Comparison of ENCODE assay signal across 35 cellular contexts in the genomic region with DNA sequence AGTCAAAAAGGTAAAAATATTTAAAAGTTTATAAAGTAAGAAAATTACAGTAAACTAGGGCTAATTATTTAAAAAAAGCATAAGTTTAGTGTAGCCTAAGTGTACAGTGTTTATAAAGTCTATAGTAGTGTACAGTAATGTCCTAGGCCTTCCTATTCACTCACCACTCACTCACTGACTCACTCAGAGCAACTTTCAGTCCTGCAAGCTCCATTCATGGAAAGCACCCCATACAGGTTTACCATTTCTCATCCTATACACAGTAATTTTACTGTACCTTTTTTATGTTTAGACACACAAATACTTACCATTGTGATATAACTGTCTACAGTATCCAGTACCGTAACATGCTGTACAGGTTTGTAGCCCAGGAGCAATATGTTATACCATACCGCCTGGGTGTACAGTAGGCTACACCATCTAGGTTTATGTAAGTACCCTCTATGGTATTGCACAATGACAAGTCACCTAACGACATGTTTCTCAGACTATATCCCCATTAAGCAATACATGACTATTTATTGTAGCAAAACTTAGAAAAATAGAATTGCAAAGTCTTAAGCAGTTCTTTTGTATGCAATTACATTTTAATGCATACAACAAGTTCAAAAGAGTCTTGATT. TPM values are rescaled to one million over a fixed set of nuclear protein-coding genes. Genes with fewer than 3 reads are reported as not detected.
"Had no signal": no experiment of that assay in that cellular context is flagged by ENCODE, and none has a peak within 500 bp of the region (broad histone marks: within the 10 kb centered on the region; RNA-seq: fewer than 3 reads in every experiment).

No MANE protein-coding gene starts in this region.

- DNase-seq: activated CD4-positive, alpha-beta T cell treated with anti-CD3 and anti-CD28 coated beads, Interleukin-2, amount 50 U/mL, for 1 hour; activated CD4-positive, CD25-positive, alpha-beta regulatory T cell treated with anti-CD3 and anti-CD28 coated beads, Interleukin-2, amount 50 U/mL, for 72 hours; activated CD8-positive, alpha-beta T cell treated with anti-CD3 and anti-CD28 coated beads for 36 hours; activated effector memory CD4-positive, alpha-beta T cell treated with Interleukin-2 at 50 U/mL for 16 hours; activated naive CD4-positive, alpha-beta T cell treated with anti-CD3 and anti-CD28 coated beads for 36 hours; activated naive CD8-positive, alpha-beta T cell treated with anti-CD3 and anti-CD28 coated beads, Interleukin-2, amount 10 ng/mL, durations not matched to agents 7 days and 5 days; activated T-cell treated with anti-CD3 and anti-CD28 coated beads, Interleukin-2, amount 50 U/mL, for 48 hours; brain microvascular endothelial cell; central memory CD4-positive, alpha-beta T cell; foreskin fibroblast; heart left ventricle; hypothalamus; immature natural killer cell; kidney; left colon; naive B cell; nephron progenitor cell; ovary; stimulated activated CD4-positive, alpha-beta T cell treated with anti-CD3 and anti-CD28 coated beads, Interleukin-12 subunit alpha, Interleukin-12 subunit beta, amount 100 ng/mL, for 4 hours; stimulated activated CD4-positive, alpha-beta T cell treated with anti-CD3 and anti-CD28 coated beads, Interleukin-4, amount 100 ng/mL, for 24 hours; stimulated activated naive CD8-positive, alpha-beta T cell treated with anti-CD3 and anti-CD28 coated beads, Interleukin-15, amount 100 ng/mL, for 72 hours; substantia nigra; T-helper 17 cell; T1000; uterus had no signal

- H3K27ac Mint-ChIP-seq: activated CD8-positive, alpha-beta T cell treated with anti-CD3 and anti-CD28 coated beads for 36 hours; activated naive CD4-positive, alpha-beta T cell treated with anti-CD3 and anti-CD28 coated beads for 36 hours; activated naive CD8-positive, alpha-beta T cell treated with anti-CD3 and anti-CD28 coated beads, Interleukin-2, amount 10 ng/mL, durations not matched to agents 7 days and 5 days; mesothelial cell of epicardium; nephron progenitor cell; progenitor cell of endocrine pancreas; stimulated activated memory B cell treated with anti-CD40 and anti-IgM and Interleukin-4, amounts not matched to agents 10 μg/mL and 1 μg/mL and 100 μg/mL, for 72 hours; T-helper 17 cell; type B pancreatic cell had no signal

- ATAC-seq: esophagus mucosa; heart left ventricle; left colon; sciatic nerve; stimulated activated memory B cell treated with anti-CD40 and anti-IgM and Interleukin-4, amounts not matched to agents 10 μg/mL and 1 μg/mL and 100 μg/mL, for 72 hours; T-helper 17 cell had no signal

- H3K9me3 Mint-ChIP-seq: activated CD8-positive, alpha-beta T cell treated with anti-CD3 and anti-CD28 coated beads for 36 hours; activated naive CD4-positive, alpha-beta T cell treated with anti-CD3 and anti-CD28 coated beads for 36 hours; activated naive CD8-positive, alpha-beta T cell treated with anti-CD3 and anti-CD28 coated beads, Interleukin-2, amount 10 ng/mL, durations not matched to agents 7 days and 5 days; immature natural killer cell; stimulated activated memory B cell treated with anti-CD40 and anti-IgM and Interleukin-4, amounts not matched to agents 10 μg/mL and 1 μg/mL and 100 μg/mL, for 72 hours; stimulated activated naive CD8-positive, alpha-beta T cell treated with anti-CD3 and anti-CD28 coated beads, Interleukin-15, amount 100 ng/mL, for 72 hours had no signal

- H3K4me1 Mint-ChIP-seq: stimulated activated memory B cell treated with anti-CD40 and anti-IgM and Interleukin-4, amounts not matched to agents 10 μg/mL and 1 μg/mL and 100 μg/mL, for 72 hours had no signal

- H3K4me3 ChIP-seq: ascending aorta, heart left ventricle, ovary, skin epidermis, uterus had no signal

- H3K4me3 Mint-ChIP-seq: activated CD8-positive, alpha-beta T cell treated with anti-CD3 and anti-CD28 coated beads for 36 hours; activated naive CD4-positive, alpha-beta T cell treated with anti-CD3 and anti-CD28 coated beads for 36 hours; mesothelial cell of epicardium; naive B cell; nephron progenitor cell; stimulated activated memory B cell treated with anti-CD40 and anti-IgM and Interleukin-4, amounts not matched to agents 10 μg/mL and 1 μg/mL and 100 μg/mL, for 72 hours; T-helper 17 cell; type B pancreatic cell had no signal

- H3K27me3 Mint-ChIP-seq: activated CD8-positive, alpha-beta T cell treated with anti-CD3 and anti-CD28 coated beads for 36 hours; naive B cell; progenitor cell of endocrine pancreas; stimulated activated memory B cell treated with anti-CD40 and anti-IgM and Interleukin-4, amounts not matched to agents 10 μg/mL and 1 μg/mL and 100 μg/mL, for 72 hours; stimulated activated naive CD8-positive, alpha-beta T cell treated with anti-CD3 and anti-CD28 coated beads, Interleukin-15, amount 100 ng/mL, for 72 hours; T-helper 17 cell; type B pancreatic cell had no signal

RNA-seq across cellular contexts. Expression of a gene that starts 51.2 kb away (rescaled TPM):
- total RNA-seq: activated CD8-positive, alpha-beta T cell treated with anti-CD3 and anti-CD28 coated beads for 36 hours; activated naive CD4-positive, alpha-beta T cell treated with anti-CD3 and anti-CD28 coated beads for 36 hours; activated naive CD8-positive, alpha-beta T cell treated with anti-CD3 and anti-CD28 coated beads, Interleukin-2, amount 10 ng/mL, durations not matched to agents 7 days and 5 days; ascending aorta; endothelial cell of umbilical vein; esophagus mucosa; heart left ventricle; left colon; liver; progenitor cell of endocrine pancreas; T-helper 17 cell; uterus had no signal
